20 cellular contexts compared by ENCODE assay signal in genomic region chr5:133602829-133603380, GRCh38. TPM values are rescaled to one million over a fixed set of nuclear protein-coding genes. Genes with fewer than 3 reads are reported as not detected.
"Had no signal": no experiment of that assay in that cellular context is flagged by ENCODE, and none has a peak within 500 bp of the region (broad histone marks: within the 10 kb centered on the region; RNA-seq: fewer than 3 reads in every experiment).

No MANE protein-coding gene starts in this region.

- H3K36me3 ChIP-seq: esophagus squamous epithelium, stomach, thoracic aorta had no signal

- DNase-seq: activated CD4-positive, alpha-beta T cell treated with anti-CD3 and anti-CD28 coated beads for 1 hour; activated CD4-positive, alpha-beta T cell treated with anti-CD3 and anti-CD28 coated beads, Interleukin-2, amount 50 U/mL, for 48 hours; activated CD8-positive, alpha-beta memory T cell treated with anti-CD3 and anti-CD28 coated beads, Interleukin-2, amount 10 ng/mL, durations not matched to agents 7 days and 5 days; activated effector memory CD4-positive, alpha-beta T cell treated with Interleukin-2 at 50 U/mL for 16 hours; activated T-cell treated with anti-CD3 and anti-CD28 coated beads, Interleukin-2, amount 50 U/mL, for 24 hours; amniotic stem cell; cerebellar nuclear complex; dorsolateral prefrontal cortex; esophagus squamous epithelium; foreskin melanocyte; right cardiac atrium; small intestine; stomach had no signal

- H3K27ac Mint-ChIP-seq: activated CD8-positive, alpha-beta memory T cell treated with anti-CD3 and anti-CD28 coated beads, Interleukin-2, amount 10 ng/mL, durations not matched to agents 7 days and 5 days; activated naive CD4-positive, alpha-beta T cell treated with anti-CD3 and anti-CD28 coated beads, Interleukin-2, amount 50 U/mL, for 24 hours; activated T-cell treated with anti-CD3 and anti-CD28 coated beads, Interleukin-2, amount 50 U/mL, for 24 hours; brain; T-helper 2 cell treated with Interferon-gamma antibody and Interleukin-4, amounts not matched to agents 5 μg/mL and 100 μg/mL, for 36 hours had no signal

- H3K4me3 ChIP-seq: dorsolateral prefrontal cortex, esophagus squamous epithelium, stomach, thoracic aorta had no signal

- H3K4me1 Mint-ChIP-seq: activated CD8-positive, alpha-beta memory T cell treated with anti-CD3 and anti-CD28 coated beads, Interleukin-2, amount 10 ng/mL, durations not matched to agents 7 days and 5 days; activated naive CD4-positive, alpha-beta T cell treated with anti-CD3 and anti-CD28 coated beads, Interleukin-2, amount 50 U/mL, for 24 hours had no signal

- H3K27ac ChIP-seq: dorsolateral prefrontal cortex, esophagus squamous epithelium, stomach, thoracic aorta had no signal

- H3K9me3 ChIP-seq: esophagus squamous epithelium, stomach, thoracic aorta had no signal

- ATAC-seq: activated CD8-positive, alpha-beta memory T cell treated with anti-CD3 and anti-CD28 coated beads, Interleukin-2, amount 10 ng/mL, durations not matched to agents 7 days and 5 days; right cardiac atrium had no signal

- H3K9me3 Mint-ChIP-seq: activated naive CD4-positive, alpha-beta T cell treated with anti-CD3 and anti-CD28 coated beads, Interleukin-2, amount 50 U/mL, for 24 hours; activated T-cell treated with anti-CD3 and anti-CD28 coated beads, Interleukin-2, amount 50 U/mL, for 24 hours; brain; T-helper 2 cell treated with Interferon-gamma antibody and Interleukin-4, amounts not matched to agents 5 μg/mL and 100 μg/mL, for 36 hours had no signal

- H3K4me3 Mint-ChIP-seq: activated CD8-positive, alpha-beta memory T cell treated with anti-CD3 and anti-CD28 coated beads, Interleukin-2, amount 10 ng/mL, durations not matched to agents 7 days and 5 days; activated naive CD4-positive, alpha-beta T cell treated with anti-CD3 and anti-CD28 coated beads, Interleukin-2, amount 50 U/mL, for 24 hours; activated T-cell treated with anti-CD3 and anti-CD28 coated beads, Interleukin-2, amount 50 U/mL, for 24 hours; brain; T-helper 2 cell treated with Interferon-gamma antibody and Interleukin-4, amounts not matched to agents 5 μg/mL and 100 μg/mL, for 36 hours had no signal

- H3K36me3 Mint-ChIP-seq: activated CD8-positive, alpha-beta memory T cell treated with anti-CD3 and anti-CD28 coated beads, Interleukin-2, amount 10 ng/mL, durations not matched to agents 7 days and 5 days; activated naive CD4-positive, alpha-beta T cell treated with anti-CD3 and anti-CD28 coated beads, Interleukin-2, amount 50 U/mL, for 24 hours; brain had no signal

- H3K4me1 ChIP-seq: stomach had no signal

RNA-seq across cellular contexts. Expression of gene FSTL4, which starts 9.4 kb away (rescaled TPM):
- total RNA-seq: activated CD8-positive, alpha-beta memory T cell treated with anti-CD3 and anti-CD28 coated beads, Interleukin-2, amount 10 ng/mL, durations not matched to agents 7 days and 5 days; kidney epithelial cell; liver; mesenteric fat pad; right cardiac atrium; thoracic aorta had no signal
